ENCODE assay signal across 15 cellular contexts in the genomic region with DNA sequence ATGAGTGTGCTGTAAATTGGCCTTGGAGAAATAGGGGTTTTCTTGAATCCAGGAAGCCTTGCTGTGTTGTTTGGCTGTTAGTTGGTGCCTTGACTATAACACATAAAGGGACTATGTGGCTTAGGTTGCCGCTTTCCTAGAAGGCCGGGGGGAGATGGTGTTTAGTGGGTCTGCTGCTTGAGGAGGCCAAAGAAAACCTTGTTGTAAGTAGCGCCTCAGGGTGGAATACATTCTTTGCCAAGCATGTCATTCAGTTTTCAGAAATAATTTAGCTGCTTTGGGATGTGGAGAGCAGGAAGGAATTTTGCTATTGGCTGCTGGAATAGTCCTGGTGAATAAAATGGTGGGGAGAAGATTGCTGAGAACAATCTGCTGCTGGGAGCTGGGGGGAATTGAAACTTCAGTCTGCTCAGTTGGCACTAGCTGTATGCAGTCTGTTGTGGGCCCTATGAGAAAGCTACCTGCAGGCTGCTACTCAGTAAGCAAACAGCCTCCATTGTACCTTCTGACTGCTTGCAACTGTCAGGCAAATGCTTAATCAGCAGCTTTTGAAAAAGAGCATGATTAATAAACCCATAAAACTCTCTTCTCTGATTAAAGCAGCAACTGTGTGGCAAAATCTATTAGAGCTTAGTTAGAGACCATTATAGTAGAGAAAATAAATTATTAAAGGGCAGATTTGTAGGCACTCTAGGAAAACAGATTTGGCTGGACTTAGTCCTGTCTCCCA.
DNase-seq lines count a peak whose midpoint lies in the region; ATAC-seq and TF ChIP-seq lines count a peak whose summit lies in the region.
"Had no signal": no experiment of that assay in that cellular context is flagged by ENCODE, and none has a peak within 500 bp of the region (broad histone marks: within the 10 kb centered on the region; RNA-seq: fewer than 3 reads in every experiment).

No MANE protein-coding gene starts in this region.

- DNase-seq in mammary epithelial cell, result no peak
- no peak for DNase-seq in breast epithelium (ENCODE audit: low spot score in 2 of 2)
- DNase-seq in astrocyte of the spinal cord (ENCODE audit: low read depth, low spot score), result peak; percentile 27
- peak; percentile 61 for DNase-seq in mesendoderm
- no peak for DNase-seq in activated T-cell treated with anti-CD3 and anti-CD28 coated beads, Interleukin-2, amount 50 U/mL, for 4 hours
- DNase-seq in vagina (ENCODE audit: extremely low spot score in 2 of 2), result no peak
- no peak for DNase-seq in kidney glomerular epithelial cell (lab: John Stamatoyannopoulos, UW)
- DNase-seq: activated gamma-delta T cell; CD4-positive, alpha-beta T cell; effector CD4-positive, alpha-beta T cell; NCI-H187; NCI-H524; small intestine; stimulated activated naive CD4-positive, alpha-beta T cell had no signal

- intact Hi-C loops in mammary epithelial cell (cut with micrococcal nuclease), result no loop called here
- intact Hi-C loops in breast epithelium (cut with DNase I; ENCODE audit: low total_unique reads), result no loop called here
- intact Hi-C loops in vagina (cut with DNase I), result no loop called here

- no peak overlapping the region for H3K56ac ChIP-seq in mesendoderm (ENCODE audit: low read length)

- no peak for ATAC-seq in activated T-cell treated with anti-CD3 and anti-CD28 coated beads, Interleukin-2, amount 50 U/mL, for 4 hours
- no peak for ATAC-seq in GM18858 (IDR thresholded peaks at IDR 0.05; ENCODE audit: unreplicated experiment)

- no peak overlapping the region for H3K4ac ChIP-seq in mesendoderm (ENCODE audit: low read depth, low read length)

- dilution Hi-C loops in mammary epithelial cell (cut with HindIII; ENCODE audit: low sequenced_read_pairs), result loop anchor here (5.0 kb wide), 1 partner anchor 61 kb away; no protein-coding TSS in a partner anchor

- H3K36me3 Mint-ChIP-seq in activated T-cell treated with anti-CD3 and anti-CD28 coated beads, Interleukin-2, amount 50 U/mL, for 4 hours (ENCODE audit: insufficient read depth), result no peaks in the 10 kb centered on the region

- peak overlapping the region; percentile 58 for H2AFZ ChIP-seq in mammary epithelial cell (ENCODE audit: low read depth, low read length)

- no peak overlapping the region for H4K8ac ChIP-seq in mesendoderm (ENCODE audit: low read depth, low read length)

- H3K36me3 ChIP-seq in mammary epithelial cell (ENCODE audit: insufficient read depth, low read length) (no peaks in the 10 kb centered on the region), breast epithelium (no peaks in the 10 kb centered on the region), mesendoderm (ENCODE audit: control insufficient read depth, insufficient read depth, low read length) (no peaks in the 10 kb centered on the region), vagina (no peaks in the 10 kb centered on the region)

- no peak overlapping the region for H2BK15ac ChIP-seq in mesendoderm (replicated peaks; ENCODE audit: low read depth)

- H3K27me3 ChIP-seq in mammary epithelial cell (ENCODE audit: insufficient read depth, low read length) (peaks cover 1% of the 10 kb centered on the region), breast epithelium (no peaks in the 10 kb centered on the region), mesendoderm (ENCODE audit: insufficient read depth, low read length, poor library complexity) (no peaks in the 10 kb centered on the region), vagina (no peaks in the 10 kb centered on the region)

- H4K20me1 ChIP-seq in mammary epithelial cell (ENCODE audit: insufficient read depth, low read length), result no peaks in the 10 kb centered on the region

- H3K9ac ChIP-seq in mammary epithelial cell (ENCODE audit: insufficient read depth, low read length) (no peak overlapping the region), mesendoderm (ENCODE audit: low read length) (no peak overlapping the region)

- H4K5ac ChIP-seq in mesendoderm (ENCODE audit: low read length), result no peak overlapping the region

- CTCF ChIA-PET in mammary epithelial cell (lab: Charles Lee; ENCODE audit: low non-redundant PET), result no interaction called here

- TF ChIP-seq CTCF in mammary epithelial cell (conservative IDR thresholded peaks at IDR 0.05 in 1 of 2, IDR thresholded peaks at IDR 0.05 in 1 of 2; ENCODE audit: extremely low read depth in 1 of 2, insufficient read depth in 1 of 2, low read depth in 1 of 2, low read length in 2 of 2) (no peak), breast epithelium (IDR thresholded peaks at IDR 0.05) (no peak), astrocyte of the spinal cord (IDR thresholded peaks at IDR 0.05; ENCODE audit: low read depth, low read length) (no peak), vagina (IDR thresholded peaks at IDR 0.05) (no peak)

- 30% methylated on average over 3 of the region's 3 CpGs for WGBS in mammary epithelial cell (ENCODE audit: low coverage, missing lambda C conversion rate)
- WGBS in mesendoderm (ENCODE audit: extremely low coverage, insufficient coverage, low lambda C conversion rate), result no CpG with 5 or more reads among the region's 3 CpGs

- H3K27me3 Mint-ChIP-seq in activated T-cell treated with anti-CD3 and anti-CD28 coated beads, Interleukin-2, amount 50 U/mL, for 4 hours (ENCODE audit: low read depth), result peaks cover 3% of the 10 kb centered on the region

- no peaks in the 10 kb centered on the region for H3K79me1 ChIP-seq in mesendoderm (ENCODE audit: low read length)

- H3K27ac ChIP-seq in mammary epithelial cell (ENCODE audit: insufficient read depth, low read depth, low read length) (no peak overlapping the region), breast epithelium (no peak overlapping the region), mesendoderm (ENCODE audit: low read depth, low read length) (no peak overlapping the region), vagina (no peak overlapping the region)

- no peak overlapping the region for H2AK5ac ChIP-seq in mesendoderm (ENCODE audit: low read length)

- no peaks in the 10 kb centered on the region for H3K79me2 ChIP-seq in mammary epithelial cell (ENCODE audit: insufficient read depth, low read length)
- no peaks in the 10 kb centered on the region for H3K79me2 ChIP-seq in mesendoderm (ENCODE audit: control insufficient read depth, insufficient read depth, low read length)

- H2BK5ac ChIP-seq in mesendoderm (ENCODE audit: low read length), result no peak overlapping the region

- no peaks in the 10 kb centered on the region for H3K9me3 Mint-ChIP-seq in activated T-cell treated with anti-CD3 and anti-CD28 coated beads, Interleukin-2, amount 50 U/mL, for 4 hours
- H3K9me3 Mint-ChIP-seq: CD4-positive, alpha-beta T cell had no signal

- H2BK120ac ChIP-seq in mesendoderm (ENCODE audit: low read depth, low read length), result no peak overlapping the region

- no peak overlapping the region for H3K4me3 ChIP-seq in mammary epithelial cell (replicated peaks in 1 of 3; ENCODE audit: insufficient read depth in 1 of 3, low read depth in 2 of 3, low read length in 3 of 3)
- no peak overlapping the region for H3K4me3 ChIP-seq in breast epithelium
- H3K4me3 ChIP-seq in astrocyte of the spinal cord (ENCODE audit: low read depth, low read length), result no peak overlapping the region
- H3K4me3 ChIP-seq in mesendoderm (ENCODE audit: low read length), result no peak overlapping the region
- no peak overlapping the region for H3K4me3 ChIP-seq in vagina

- peaks cover 2% of the 10 kb centered on the region for H3K4me1 Mint-ChIP-seq in activated T-cell treated with anti-CD3 and anti-CD28 coated beads, Interleukin-2, amount 50 U/mL, for 4 hours (ENCODE audit: low read depth)

- H3K4me2 ChIP-seq in mammary epithelial cell (ENCODE audit: insufficient read depth, low read depth, low read length) (no peak overlapping the region), mesendoderm (ENCODE audit: low read length) (no peak overlapping the region)

- H3K23ac ChIP-seq in mesendoderm (ENCODE audit: low read length), result no peak overlapping the region

- in situ Hi-C loops in mammary epithelial cell (cut with MboI; ENCODE audit: low sequenced_read_pairs in 2 of 2), result no loop called here
- in situ Hi-C loops in astrocyte of the spinal cord (cut with HindIII; ENCODE audit: low sequenced_read_pairs), result no loop called here

- no peak for TF ChIP-seq POLR2A in breast epithelium (IDR thresholded peaks at IDR 0.05)
- no peak for TF ChIP-seq POLR2A in vagina (IDR thresholded peaks at IDR 0.05)

- no peaks in the 10 kb centered on the region for H3K4me1 ChIP-seq in mammary epithelial cell (ENCODE audit: insufficient read depth, low read length)
- no peaks in the 10 kb centered on the region for H3K4me1 ChIP-seq in breast epithelium
- H3K4me1 ChIP-seq in mesendoderm (ENCODE audit: control insufficient read depth, low read depth, low read length), result no peaks in the 10 kb centered on the region
- H3K4me1 ChIP-seq in vagina, result peaks cover 15% of the 10 kb centered on the region

- no TSS peak for BruUV-seq in mammary epithelial cell (replicated peaks; lab: Mats Ljungman, UMichigan)

- no peak overlapping the region for H3K18ac ChIP-seq in mesendoderm (ENCODE audit: low read length)

- no peak overlapping the region for H3K4me3 Mint-ChIP-seq in activated T-cell treated with anti-CD3 and anti-CD28 coated beads, Interleukin-2, amount 50 U/mL, for 4 hours
- H3K4me3 Mint-ChIP-seq: CD4-positive, alpha-beta T cell had no signal

- H3K9me3 ChIP-seq in mammary epithelial cell (replicated peaks; ENCODE audit: insufficient read depth, low read length) (no peaks in the 10 kb centered on the region), breast epithelium (no peaks in the 10 kb centered on the region), vagina (no peaks in the 10 kb centered on the region)

Comparison
In these comparisons a context has a peak if more than half of its experiments do, and no peak if none do; other contexts are left out.
1. DNase-seq: peak in astrocyte of the spinal cord (single experiment) and mesendoderm (single experiment); none in mammary epithelial cell (single experiment), breast epithelium (0 of 2), activated T-cell treated with anti-CD3 and anti-CD28 coated beads, Interleukin-2, amount 50 U/mL, for 4 hours (single experiment), vagina (0 of 2) and kidney glomerular epithelial cell (single experiment).